1 cellular context compared by ENCODE assay signal in the genomic region with DNA sequence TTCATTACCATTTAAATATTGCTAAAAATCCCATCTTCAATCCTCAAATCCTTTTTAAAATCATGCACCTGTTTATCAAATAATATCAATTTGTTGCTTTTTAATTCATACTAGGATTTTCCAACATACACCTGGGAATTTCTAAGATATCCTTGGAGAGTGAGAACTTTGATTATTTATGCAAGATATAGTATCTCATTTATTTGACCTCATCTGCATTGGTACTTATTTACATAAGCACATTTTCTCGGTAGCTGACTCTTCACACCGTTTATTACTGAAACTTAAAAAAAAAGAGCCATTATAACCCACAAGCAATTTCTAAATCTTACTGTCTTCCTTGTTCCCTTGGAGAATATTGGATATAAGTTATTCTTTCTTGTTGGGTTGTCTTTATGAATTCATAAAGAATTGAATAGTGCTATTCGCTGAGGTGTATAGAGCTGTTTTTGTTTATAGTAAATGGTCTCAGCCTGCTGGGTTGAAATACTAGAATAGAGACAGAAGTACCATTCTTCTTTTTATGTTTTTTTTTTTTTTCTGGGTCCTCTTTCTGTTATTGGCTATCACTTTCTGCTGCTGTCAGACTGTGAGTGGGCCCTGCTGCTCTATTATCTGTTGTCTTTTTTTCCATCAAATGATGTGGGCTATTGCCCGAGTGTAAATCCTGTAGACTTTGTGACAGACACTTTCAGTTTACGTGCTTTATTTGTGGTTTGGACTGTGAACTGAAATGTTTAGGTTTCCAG.
TF ChIP-seq lines count a peak whose summit lies in the region.

No MANE protein-coding gene starts in this region.

TF ChIP-seq in GM12878, 131 proteins besides CTCF, POLR2A, EP300 and RAD21 (continued from another document):
- TF ChIP-seq, protein P1, sequence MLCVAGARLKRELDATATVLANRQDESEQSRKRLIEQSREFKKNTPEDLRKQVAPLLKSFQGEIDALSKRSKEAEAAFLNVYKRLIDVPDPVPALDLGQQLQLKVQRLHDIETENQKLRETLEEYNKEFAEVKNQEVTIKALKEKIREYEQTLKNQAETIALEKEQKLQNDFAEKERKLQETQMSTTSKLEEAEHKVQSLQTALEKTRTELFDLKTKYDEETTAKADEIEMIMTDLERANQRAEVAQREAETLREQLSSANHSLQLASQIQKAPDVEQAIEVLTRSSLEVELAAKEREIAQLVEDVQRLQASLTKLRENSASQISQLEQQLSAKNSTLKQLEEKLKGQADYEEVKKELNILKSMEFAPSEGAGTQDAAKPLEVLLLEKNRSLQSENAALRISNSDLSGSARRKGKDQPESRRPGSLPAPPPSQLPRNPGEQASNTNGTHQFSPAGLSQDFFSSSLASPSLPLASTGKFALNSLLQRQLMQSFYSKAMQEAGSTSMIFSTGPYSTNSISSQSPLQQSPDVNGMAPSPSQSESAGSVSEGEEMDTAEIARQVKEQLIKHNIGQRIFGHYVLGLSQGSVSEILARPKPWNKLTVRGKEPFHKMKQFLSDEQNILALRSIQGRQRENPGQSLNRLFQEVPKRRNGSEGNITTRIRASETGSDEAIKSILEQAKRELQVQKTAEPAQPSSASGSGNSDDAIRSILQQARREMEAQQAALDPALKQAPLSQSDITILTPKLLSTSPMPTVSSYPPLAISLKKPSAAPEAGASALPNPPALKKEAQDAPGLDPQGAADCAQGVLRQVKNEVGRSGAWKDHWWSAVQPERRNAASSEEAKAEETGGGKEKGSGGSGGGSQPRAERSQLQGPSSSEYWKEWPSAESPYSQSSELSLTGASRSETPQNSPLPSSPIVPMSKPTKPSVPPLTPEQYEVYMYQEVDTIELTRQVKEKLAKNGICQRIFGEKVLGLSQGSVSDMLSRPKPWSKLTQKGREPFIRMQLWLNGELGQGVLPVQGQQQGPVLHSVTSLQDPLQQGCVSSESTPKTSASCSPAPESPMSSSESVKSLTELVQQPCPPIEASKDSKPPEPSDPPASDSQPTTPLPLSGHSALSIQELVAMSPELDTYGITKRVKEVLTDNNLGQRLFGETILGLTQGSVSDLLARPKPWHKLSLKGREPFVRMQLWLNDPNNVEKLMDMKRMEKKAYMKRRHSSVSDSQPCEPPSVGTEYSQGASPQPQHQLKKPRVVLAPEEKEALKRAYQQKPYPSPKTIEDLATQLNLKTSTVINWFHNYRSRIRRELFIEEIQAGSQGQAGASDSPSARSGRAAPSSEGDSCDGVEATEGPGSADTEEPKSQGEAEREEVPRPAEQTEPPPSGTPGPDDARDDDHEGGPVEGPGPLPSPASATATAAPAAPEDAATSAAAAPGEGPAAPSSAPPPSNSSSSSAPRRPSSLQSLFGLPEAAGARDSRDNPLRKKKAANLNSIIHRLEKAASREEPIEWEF (IDR thresholded peaks at IDR 0.05; ENCODE audit: insufficient replicate concordance, low read depth, low read length): no peak
- TF ChIP-seq, protein P2, sequence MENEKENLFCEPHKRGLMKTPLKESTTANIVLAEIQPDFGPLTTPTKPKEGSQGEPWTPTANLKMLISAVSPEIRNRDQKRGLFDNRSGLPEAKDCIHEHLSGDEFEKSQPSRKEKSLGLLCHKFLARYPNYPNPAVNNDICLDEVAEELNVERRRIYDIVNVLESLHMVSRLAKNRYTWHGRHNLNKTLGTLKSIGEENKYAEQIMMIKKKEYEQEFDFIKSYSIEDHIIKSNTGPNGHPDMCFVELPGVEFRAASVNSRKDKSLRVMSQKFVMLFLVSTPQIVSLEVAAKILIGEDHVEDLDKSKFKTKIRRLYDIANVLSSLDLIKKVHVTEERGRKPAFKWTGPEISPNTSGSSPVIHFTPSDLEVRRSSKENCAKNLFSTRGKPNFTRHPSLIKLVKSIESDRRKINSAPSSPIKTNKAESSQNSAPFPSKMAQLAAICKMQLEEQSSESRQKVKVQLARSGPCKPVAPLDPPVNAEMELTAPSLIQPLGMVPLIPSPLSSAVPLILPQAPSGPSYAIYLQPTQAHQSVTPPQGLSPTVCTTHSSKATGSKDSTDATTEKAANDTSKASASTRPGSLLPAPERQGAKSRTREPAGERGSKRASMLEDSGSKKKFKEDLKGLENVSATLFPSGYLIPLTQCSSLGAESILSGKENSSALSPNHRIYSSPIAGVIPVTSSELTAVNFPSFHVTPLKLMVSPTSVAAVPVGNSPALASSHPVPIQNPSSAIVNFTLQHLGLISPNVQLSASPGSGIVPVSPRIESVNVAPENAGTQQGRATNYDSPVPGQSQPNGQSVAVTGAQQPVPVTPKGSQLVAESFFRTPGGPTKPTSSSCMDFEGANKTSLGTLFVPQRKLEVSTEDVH (IDR thresholded peaks at IDR 0.05; ENCODE audit: low read depth, partially characterized antibody): no peak
- TF ChIP-seq TBL1XR1 (IDR thresholded peaks at IDR 0.05; ENCODE audit: low read depth, low read length) (no peak), KLF5 (IDR thresholded peaks at IDR 0.05; ENCODE audit: partially characterized antibody) (no peak), RFX5 (IDR thresholded peaks at IDR 0.05; ENCODE audit: low read depth, low read length) (no peak), SIX5 (IDR thresholded peaks at IDR 0.05; ENCODE audit: low read depth, low read length, severe bottlenecking) (no peak), MTA2 (IDR thresholded peaks at IDR 0.05; ENCODE audit: low read depth) (0 out of 2 replicates have a peak, but pooled peaks have one; percentile 27), FOXK2 (IDR thresholded peaks at IDR 0.05) (no peak), ZBTB40 (IDR thresholded peaks at IDR 0.05; ENCODE audit: borderline replicate concordance) (no peak), BMI1 (IDR thresholded peaks at IDR 0.05; ENCODE audit: borderline replicate concordance) (no peak), KAT2A (conservative IDR thresholded peaks at IDR 0.05; ENCODE audit: control insufficient read depth, low read depth, low read length) (no peak), JUNB (IDR thresholded peaks at IDR 0.05) (no peak), CREM (IDR thresholded peaks at IDR 0.05; ENCODE audit: low read depth) (no peak), CHD4 (IDR thresholded peaks at IDR 0.05) (no peak), CBFB (IDR thresholded peaks at IDR 0.05; ENCODE audit: low read depth) (no peak), BCL3 (IDR thresholded peaks at IDR 0.05; ENCODE audit: borderline replicate concordance, insufficient read depth, low read depth, low read length, poor library complexity, severe bottlenecking) (no peak), ZNF217 (IDR thresholded peaks at IDR 0.05) (no peak), ZNF384 (IDR thresholded peaks at IDR 0.05; ENCODE audit: borderline replicate concordance, low read depth, low read length) (no peak; the same call in 1 of the 2 replicates)
TF ChIP-seq in GM12878: peak in this region for 6.
